Comparison of ENCODE assay signal across 10 cellular contexts in the genomic region with DNA sequence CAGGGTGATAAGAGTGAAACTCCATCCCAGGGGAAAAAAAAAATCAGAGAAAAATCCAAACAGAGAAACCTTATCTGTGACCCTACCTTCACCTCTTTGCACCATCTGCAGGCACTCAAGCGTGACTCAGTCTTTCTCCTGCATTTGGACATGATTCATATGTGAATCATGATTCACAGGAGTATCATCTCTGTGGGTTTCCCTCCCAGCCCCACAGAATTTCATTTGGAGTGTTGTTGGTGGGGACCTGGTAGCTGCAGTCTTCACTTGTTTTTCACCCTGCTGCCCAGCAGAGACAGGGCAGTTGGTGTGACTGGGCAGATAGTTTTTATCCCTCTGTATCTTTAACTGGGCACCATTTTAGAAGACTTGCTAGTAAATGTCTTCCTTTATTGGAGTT.
DNase-seq lines count a peak whose midpoint lies in the region; ATAC-seq, FAIRE-seq and TF ChIP-seq lines count a peak whose summit lies in the region.
"Had no signal": no experiment of that assay in that cellular context is flagged by ENCODE, and none has a peak within 500 bp of the region (broad histone marks: within the 10 kb centered on the region; RNA-seq: fewer than 3 reads in every experiment).

No MANE protein-coding gene starts in this region.

- H3K27ac Mint-ChIP-seq in naive thymus-derived CD8-positive, alpha-beta T cell, result no peak overlapping the region

- H3K9me3 ChIP-seq in skeletal muscle satellite cell (replicated peaks; ENCODE audit: low read length) (no peaks in the 10 kb centered on the region), upper lobe of right lung (no peaks in the 10 kb centered on the region)
- H3K9me3 ChIP-seq: upper lobe of left lung had no signal

- H3K4me3 Mint-ChIP-seq in naive thymus-derived CD8-positive, alpha-beta T cell, result no peak overlapping the region

- H3K36me3 ChIP-seq in bronchial epithelial cell (ENCODE audit: control insufficient read depth, insufficient read depth, low read length) (peaks cover 7% of the 10 kb centered on the region), skeletal muscle satellite cell (ENCODE audit: insufficient read depth, low read length) (peaks cover 27% of the 10 kb centered on the region), upper lobe of right lung (peaks cover 36% of the 10 kb centered on the region)

- H3K4me1 Mint-ChIP-seq in naive thymus-derived CD8-positive, alpha-beta T cell, result peaks cover 0 to 6% (median 2%) of the 10 kb centered on the region in 4 donors

- H3K36me3 Mint-ChIP-seq in naive thymus-derived CD8-positive, alpha-beta T cell, result peaks cover 4 to 84% (median 24%) of the 10 kb centered on the region in 3 donors

- POLR2A ChIA-PET in naive thymus-derived CD8-positive, alpha-beta T cell (lab: Charles Lee), result no interaction called here

- H3K27me3 ChIP-seq in bronchial epithelial cell (ENCODE audit: control insufficient read depth, insufficient read depth, low read length), result no peaks in the 10 kb centered on the region
- H3K27me3 ChIP-seq in skeletal muscle satellite cell (ENCODE audit: control insufficient read depth, insufficient read depth, low read length), result no peaks in the 10 kb centered on the region
- no peaks in the 10 kb centered on the region for H3K27me3 ChIP-seq in upper lobe of right lung
- H3K27me3 ChIP-seq: upper lobe of left lung had no signal

- TF ChIP-seq CTCF in bronchial epithelial cell (IDR thresholded peaks at IDR 0.05; ENCODE audit: insufficient read depth, low read length, severe bottlenecking) (no peak), upper lobe of right lung (IDR thresholded peaks at IDR 0.05) (no peak)

- ATAC-seq in upper lobe of right lung (no peak), GM19395 (IDR thresholded peaks at IDR 0.05; ENCODE audit: unreplicated experiment) (no peak)
- ATAC-seq in naive thymus-derived CD8-positive, alpha-beta T cell, result no peak

- no peak overlapping the region for H3K27ac ChIP-seq in upper lobe of right lung

- FAIRE-seq in bronchial epithelial cell (lab: Jason Lieb, UNC), result peak; percentile 23

- in situ Hi-C loops in SK-MEL-5 (cut with HindIII; ENCODE audit: low pct_unique_long_range_greater_than_20kb, low sequenced_read_pairs), result no loop called here

- H3K4me2 ChIP-seq in skeletal muscle satellite cell (ENCODE audit: low read length), result peak overlapping the region; percentile 56

- intact Hi-C loops in upper lobe of right lung (cut with DNase I), result no loop called here

- no peak overlapping the region for H3K9ac ChIP-seq in skeletal muscle satellite cell (ENCODE audit: low read depth, low read length)

- H3K4me1 ChIP-seq in skeletal muscle satellite cell (ENCODE audit: control insufficient read depth, insufficient read depth, low read length), result peaks cover 24% of the 10 kb centered on the region
- no peaks in the 10 kb centered on the region for H3K4me1 ChIP-seq in upper lobe of right lung
- H3K4me1 ChIP-seq: upper lobe of left lung had no signal

- DNase-seq in SHP77 (lab: John Stamatoyannopoulos, UW) (peak; percentile 9 to 12), SHP77 treated with DMSO at 0.1 percent for 48 hours (lab: John Stamatoyannopoulos, UW) (no peak), SK-MEL-5 (ENCODE audit: low read depth, low spot score) (peak; percentile 75), bronchial epithelial cell (ENCODE audit: low read depth) (peak; percentile 96), upper lobe of right lung (no peak)
- no peak for DNase-seq in naive thymus-derived CD8-positive, alpha-beta T cell
- DNase-seq: DND-41, upper lobe of left lung had no signal

- H3K4me3 ChIP-seq in bronchial epithelial cell (ENCODE audit: low read depth, low read length), result no peak overlapping the region
- no peak overlapping the region for H3K4me3 ChIP-seq in skeletal muscle satellite cell (ENCODE audit: low read length)
- no peak overlapping the region for H3K4me3 ChIP-seq in upper lobe of right lung
- H3K4me3 ChIP-seq: upper lobe of left lung had no signal

- no peaks in the 10 kb centered on the region for H3K9me3 Mint-ChIP-seq in naive thymus-derived CD8-positive, alpha-beta T cell

- H3K27me3 Mint-ChIP-seq in naive thymus-derived CD8-positive, alpha-beta T cell, result no peaks in the 10 kb centered on the region

Comparison
In these comparisons a context has a peak if more than half of its experiments do, and no peak if none do; other contexts are left out.
1. DNase-seq: peak in SHP77 (2 of 2), SK-MEL-5 (single experiment) and bronchial epithelial cell (single experiment); none in SHP77 treated with DMSO at 0.1 percent for 48 hours (single experiment), upper lobe of right lung (single experiment) and naive thymus-derived CD8-positive, alpha-beta T cell (0 of 10).